ENCODE assay signal across 11 cellular contexts in genomic region chr10:79049931-79050895, GRCh38. TPM values are rescaled to one million over a fixed set of nuclear protein-coding genes. Genes with fewer than 3 reads are reported as not detected.
DNase-seq lines count a peak whose midpoint lies in the region; ATAC-seq and TF ChIP-seq lines count a peak whose summit lies in the region.
"Had no signal": no experiment of that assay in that cellular context is flagged by ENCODE, and none has a peak within 500 bp of the region (broad histone marks: within the 10 kb centered on the region; RNA-seq: fewer than 3 reads in every experiment).

No MANE protein-coding gene starts in this region.

- H3K4me3 Mint-ChIP-seq in activated CD4-positive, alpha-beta T cell treated with anti-CD3 and anti-CD28 coated beads for 36 hours, result no peak overlapping the region
- H3K4me3 Mint-ChIP-seq in T-helper 17 cell, result peak overlapping the region; percentile 28
- no peak overlapping the region for H3K4me3 Mint-ChIP-seq in stimulated activated effector memory CD8-positive, alpha-beta T cell treated with anti-CD3 and anti-CD28 coated beads, Interleukin-12 subunit alpha, Interleukin-12 subunit beta, amount 100 ng/mL, for 72 hours

- no peak overlapping the region for H3K4me3 ChIP-seq in fibroblast of pulmonary artery (replicated peaks; ENCODE audit: low read depth, low read length)
- H3K4me3 ChIP-seq: psoas muscle had no signal

- peaks cover 40% of the 10 kb centered on the region for H3K4me1 Mint-ChIP-seq in activated CD4-positive, alpha-beta T cell treated with anti-CD3 and anti-CD28 coated beads for 36 hours
- peaks cover 34% of the 10 kb centered on the region for H3K4me1 Mint-ChIP-seq in T-helper 17 cell
- peaks cover 33% of the 10 kb centered on the region for H3K4me1 Mint-ChIP-seq in stimulated activated effector memory CD8-positive, alpha-beta T cell treated with anti-CD3 and anti-CD28 coated beads, Interleukin-12 subunit alpha, Interleukin-12 subunit beta, amount 100 ng/mL, for 72 hours

- CTCF ChIA-PET in activated CD4-positive, alpha-beta T cell treated with anti-CD3 and anti-CD28 coated beads for 36 hours (lab: Charles Lee), result interaction anchor here (0.8 to 1.1 kb wide), 3 partner anchors 9 to 17 kb away, joined by 3 read pairs; no protein-coding TSS in a partner anchor

- no peaks in the 10 kb centered on the region for H3K36me3 Mint-ChIP-seq in activated CD4-positive, alpha-beta T cell treated with anti-CD3 and anti-CD28 coated beads for 36 hours (ENCODE audit: low read depth)
- no peaks in the 10 kb centered on the region for H3K36me3 Mint-ChIP-seq in T-helper 17 cell (ENCODE audit: low read depth)
- no peaks in the 10 kb centered on the region for H3K36me3 Mint-ChIP-seq in stimulated activated effector memory CD8-positive, alpha-beta T cell treated with anti-CD3 and anti-CD28 coated beads, Interleukin-12 subunit alpha, Interleukin-12 subunit beta, amount 100 ng/mL, for 72 hours

- no peaks in the 10 kb centered on the region for H3K9me3 Mint-ChIP-seq in activated CD4-positive, alpha-beta T cell treated with anti-CD3 and anti-CD28 coated beads for 36 hours (ENCODE audit: low read depth)
- H3K9me3 Mint-ChIP-seq in stimulated activated effector memory CD8-positive, alpha-beta T cell treated with anti-CD3 and anti-CD28 coated beads, Interleukin-12 subunit alpha, Interleukin-12 subunit beta, amount 100 ng/mL, for 72 hours, result no peaks in the 10 kb centered on the region

- no peaks in the 10 kb centered on the region for H3K27me3 Mint-ChIP-seq in activated CD4-positive, alpha-beta T cell treated with anti-CD3 and anti-CD28 coated beads for 36 hours
- no peaks in the 10 kb centered on the region for H3K27me3 Mint-ChIP-seq in T-helper 17 cell

- peak overlapping the region; percentile 45 for H3K27ac Mint-ChIP-seq in activated CD4-positive, alpha-beta T cell treated with anti-CD3 and anti-CD28 coated beads for 36 hours
- peak overlapping the region; percentile 92 for H3K27ac Mint-ChIP-seq in T-helper 17 cell
- peak overlapping the region; percentile 96 for H3K27ac Mint-ChIP-seq in stimulated activated effector memory CD8-positive, alpha-beta T cell treated with anti-CD3 and anti-CD28 coated beads, Interleukin-12 subunit alpha, Interleukin-12 subunit beta, amount 100 ng/mL, for 72 hours

- no peak for TF ChIP-seq CTCF in fibroblast of pulmonary artery (IDR thresholded peaks at IDR 0.05; ENCODE audit: low read length, missing control alignments)

- no peaks in the 10 kb centered on the region for H3K9me3 ChIP-seq in T-helper 17 cell (ENCODE audit: control insufficient read depth, low read length, poor library complexity, severe bottlenecking)
- H3K9me3 ChIP-seq: psoas muscle had no signal

- peak; percentile 62 for ATAC-seq in activated CD4-positive, alpha-beta T cell treated with anti-CD3 and anti-CD28 coated beads for 36 hours
- ATAC-seq in T-helper 17 cell (no peak), GM18909 (IDR thresholded peaks at IDR 0.05; ENCODE audit: poor library complexity, unreplicated experiment) (no peak), GM21723 (IDR thresholded peaks at IDR 0.05; ENCODE audit: unreplicated experiment) (no peak)
- peak; percentile 77 for ATAC-seq in stimulated activated effector memory CD8-positive, alpha-beta T cell treated with anti-CD3 and anti-CD28 coated beads, Interleukin-12 subunit alpha, Interleukin-12 subunit beta, amount 100 ng/mL, for 72 hours
- ATAC-seq: esophagus mucosa, psoas muscle had no signal

- DNase-seq in activated CD4-positive, alpha-beta T cell treated with anti-CD3 and anti-CD28 coated beads for 36 hours, result peak; percentile 57
- DNase-seq in activated CD4-positive, alpha-beta T cell treated with anti-CD3 and anti-CD28 coated beads for 1 hour, result no peak
- DNase-seq in T-helper 17 cell (peak in 1 of 3 donors; percentile 3), fibroblast of pulmonary artery (ENCODE audit: low read depth) (peak; percentile 10), LoVo (ENCODE audit: low spot score) (no peak)
- DNase-seq in stimulated activated effector memory CD8-positive, alpha-beta T cell treated with anti-CD3 and anti-CD28 coated beads, Interleukin-12 subunit alpha, Interleukin-12 subunit beta, amount 100 ng/mL, for 72 hours (ENCODE audit: low spot score in 2 of 2), result no peak
- DNase-seq: NCI-H69 had no signal

- intact Hi-C loops in activated CD4-positive, alpha-beta T cell treated with anti-CD3 and anti-CD28 coated beads for 36 hours (cut with DNase I, micrococcal nuclease), result no loop called here

- POLR2A ChIA-PET in activated CD4-positive, alpha-beta T cell treated with anti-CD3 and anti-CD28 coated beads for 36 hours (lab: Charles Lee), result no interaction called here

RNA-seq across cellular contexts. Expression of gene ZMIZ1, which starts 18.6 kb away (rescaled TPM):
- total RNA-seq in activated CD4-positive, alpha-beta T cell treated with anti-CD3 and anti-CD28 coated beads for 36 hours, result 10 to 100 TPM; 33.9 to 34.3 TPM
- total RNA-seq in T-helper 17 cell, result 10 to 100 TPM; 30.0 to 34.0 TPM

Comparison
In these comparisons a context has a peak if more than half of its experiments do, and no peak if none do; other contexts are left out.
1. DNase-seq: peak in activated CD4-positive, alpha-beta T cell treated with anti-CD3 and anti-CD28 coated beads for 36 hours (single experiment) and fibroblast of pulmonary artery (single experiment); none in activated CD4-positive, alpha-beta T cell treated with anti-CD3 and anti-CD28 coated beads for 1 hour (single experiment), stimulated activated effector memory CD8-positive, alpha-beta T cell treated with anti-CD3 and anti-CD28 coated beads, Interleukin-12 subunit alpha, Interleukin-12 subunit beta, amount 100 ng/mL, for 72 hours (0 of 2) and LoVo (single experiment).
2. ATAC-seq: peak in activated CD4-positive, alpha-beta T cell treated with anti-CD3 and anti-CD28 coated beads for 36 hours (single experiment) and stimulated activated effector memory CD8-positive, alpha-beta T cell treated with anti-CD3 and anti-CD28 coated beads, Interleukin-12 subunit alpha, Interleukin-12 subunit beta, amount 100 ng/mL, for 72 hours (single experiment); none in T-helper 17 cell (single experiment), GM18909 (single experiment) and GM21723 (single experiment).
3. H3K27ac Mint-ChIP-seq: peak in every context shown above with its lines; median percentile 96 in stimulated activated effector memory CD8-positive, alpha-beta T cell treated with anti-CD3 and anti-CD28 coated beads, Interleukin-12 subunit alpha, Interleukin-12 subunit beta, amount 100 ng/mL, for 72 hours; 92 in T-helper 17 cell; 45 in activated CD4-positive, alpha-beta T cell treated with anti-CD3 and anti-CD28 coated beads for 36 hours.